In the genomic region with DNA sequence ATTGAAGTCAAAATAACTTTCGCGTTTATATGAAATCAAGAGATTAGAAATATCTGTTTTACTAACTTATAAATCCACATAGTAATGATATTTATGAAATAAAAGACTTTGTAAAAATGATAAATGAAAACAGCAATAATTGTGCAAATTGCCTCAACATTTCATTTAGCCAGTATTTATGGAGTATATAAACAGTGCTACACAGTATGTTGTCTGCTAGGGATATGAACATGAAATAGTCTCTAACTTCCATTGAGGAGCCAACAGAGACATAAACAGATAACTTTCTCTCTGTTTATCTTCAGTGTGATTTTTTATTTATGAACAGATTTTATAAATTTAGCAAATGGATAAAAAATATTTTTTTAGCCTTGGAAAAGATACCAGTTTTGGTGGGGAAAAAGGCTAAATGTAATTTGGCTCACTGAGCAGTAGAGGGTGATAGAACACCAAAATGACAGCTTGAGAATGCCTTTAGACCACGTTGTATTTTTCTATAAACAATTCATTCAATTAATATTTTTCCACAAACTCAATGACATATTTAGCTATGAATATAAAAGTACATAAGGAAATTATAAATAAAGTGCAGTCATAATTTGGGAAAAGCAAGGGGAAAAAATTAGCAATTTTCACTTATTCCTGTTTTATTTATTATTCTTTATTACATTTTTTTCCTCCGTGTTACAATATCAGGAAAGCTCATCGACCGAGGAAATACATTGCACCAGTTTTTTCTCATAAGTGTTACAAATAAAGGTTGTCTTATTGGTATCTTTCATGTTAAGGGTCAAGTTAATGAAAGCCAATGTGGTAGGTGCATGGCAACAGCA, we compare ENCODE assay signal across 8 cellular contexts. TPM values are rescaled to one million over a fixed set of nuclear protein-coding genes. Genes with fewer than 3 reads are reported as not detected.
A peak's percentile ranks its signal among the peaks of the same experiment; 100 is the strongest.
DNase-seq lines count a peak whose midpoint lies in the region; ATAC-seq, FAIRE-seq and TF ChIP-seq lines count a peak whose summit lies in the region.

No MANE protein-coding gene starts in this region.

- H3K9me3 ChIP-seq in CD4-positive, alpha-beta T cell (ENCODE audit: control insufficient read depth, low read length): no peaks in the 10 kb centered on the region
- no peaks in the 10 kb centered on the region for H3K9me3 ChIP-seq in HEK293 (ENCODE audit: control insufficient read depth, insufficient read depth, low read depth, low read length)
- no peaks in the 10 kb centered on the region for H3K9me3 ChIP-seq in mesenchymal stem cell (ENCODE audit: control insufficient read depth, low read length)

- H3K4me3 ChIP-seq in HEK293 (ENCODE audit: low read depth, low read length) (no peak overlapping the region), mesenchymal stem cell (ENCODE audit: insufficient read depth in 1 of 2, low read depth in 1 of 2, low read length in 2 of 2) (no peak overlapping the region)

- no peak overlapping the region for H4K8ac ChIP-seq in mesenchymal stem cell (ENCODE audit: low read length)

- 90% methylated on average over 2 of the region's 6 CpGs for WGBS in mesenchymal stem cell

- no peak overlapping the region for H2BK5ac ChIP-seq in mesenchymal stem cell (ENCODE audit: low read depth, low read length, poor library complexity, severe bottlenecking)

- peak; percentile 99 for TF ChIP-seq CTCF in CD4-positive, alpha-beta T cell (IDR thresholded peaks at IDR 0.05)
- TF ChIP-seq CTCF in HEK293 (tag by site-specific recombination; IDR thresholded peaks at IDR 0.05): peak; percentile 40

- H3K27ac ChIP-seq in CD4-positive, alpha-beta T cell (ENCODE audit: low read depth, low read length): no peak overlapping the region
- H3K27ac ChIP-seq in HEK293 (ENCODE audit: extremely low read depth, low read depth, low read length): no peak overlapping the region
- no peak overlapping the region for H3K27ac ChIP-seq in mesenchymal stem cell (ENCODE audit: low read length, poor library complexity, severe bottlenecking)

- CTCF ChIA-PET in CD4-positive, alpha-beta T cell (lab: Charles Lee): interaction anchor here (0.6 to 4.0 kb wide), 12 partner anchors 10 to 196 kb away, joined by 3 to 49 read pairs (median 4); partner anchors contain the start of genes EEIG2, HENMT1 and PRPF38B
- CTCF ChIA-PET in HEK293 (lab: Yijun Ruan, JAX): interaction anchor here (0.6 to 4.4 kb wide), 21 partner anchors 10 to 1148 kb away, joined by 3 to 91 read pairs (median 4); partner anchors contain the start of gene EEIG2

- peaks cover 13% of the 10 kb centered on the region for H3K27me3 Mint-ChIP-seq in CD4-positive, alpha-beta T cell

- no peaks in the 10 kb centered on the region for H3K9me3 Mint-ChIP-seq in CD4-positive, alpha-beta T cell

- H3K4me3 Mint-ChIP-seq in CD4-positive, alpha-beta T cell: no peak overlapping the region

- H3K79me1 ChIP-seq in mesenchymal stem cell (replicated peaks; ENCODE audit: low read length, poor library complexity, severe bottlenecking): no peaks in the 10 kb centered on the region

- no peak overlapping the region for H3K18ac ChIP-seq in mesenchymal stem cell (ENCODE audit: low read depth in 1 of 2, low read length in 2 of 2)

- peaks cover 10% of the 10 kb centered on the region for H3K27me3 ChIP-seq in CD4-positive, alpha-beta T cell (ENCODE audit: control insufficient read depth, insufficient read depth, low read length)
- no peaks in the 10 kb centered on the region for H3K27me3 ChIP-seq in mesenchymal stem cell (ENCODE audit: control insufficient read depth in 1 of 2, insufficient read depth in 1 of 2, low read length in 2 of 2)

- ATAC-seq in CD4-positive, alpha-beta T cell (ENCODE audit: poor library complexity): peak; percentile 77
- ATAC-seq in GM21717 (IDR thresholded peaks at IDR 0.05; ENCODE audit: unreplicated experiment) (no peak), HG03108 (IDR thresholded peaks at IDR 0.05; ENCODE audit: unreplicated experiment) (no peak), GM19324 (IDR thresholded peaks at IDR 0.05; ENCODE audit: low FRiP score, unreplicated experiment) (no peak)

- no peak overlapping the region for H4K91ac ChIP-seq in mesenchymal stem cell (ENCODE audit: low read length)

- no peak overlapping the region for H2BK120ac ChIP-seq in mesenchymal stem cell (ENCODE audit: low read depth, low read length)

- H3K4me1 Mint-ChIP-seq in CD4-positive, alpha-beta T cell (ENCODE audit: low read depth): no peaks in the 10 kb centered on the region

- H3K27ac Mint-ChIP-seq in CD4-positive, alpha-beta T cell: no peak overlapping the region

- no peaks in the 10 kb centered on the region for H3K36me3 Mint-ChIP-seq in CD4-positive, alpha-beta T cell (ENCODE audit: low read depth)

- no peak for DNase-seq in CD4-positive, alpha-beta T cell
- DNase-seq in NCI-H69 (lab: John Stamatoyannopoulos, UW) (peak; percentile 4), mesenchymal stem cell (peak; percentile 50)

- H2BK12ac ChIP-seq in mesenchymal stem cell (ENCODE audit: low read length in 2 of 2): no peak overlapping the region

- no peak overlapping the region for H3K23ac ChIP-seq in mesenchymal stem cell (ENCODE audit: low read length in 2 of 2)

- H2AFZ ChIP-seq in mesenchymal stem cell (ENCODE audit: low read depth, low read length): no peak overlapping the region

- no peak overlapping the region for H3K4me2 ChIP-seq in mesenchymal stem cell (ENCODE audit: low read length, poor library complexity, severe bottlenecking)

- peak; percentile 94 for FAIRE-seq in colon (lab: Jason Lieb, UNC)

- intact Hi-C loops in CD4-positive, alpha-beta T cell (cut with DNase I, micrococcal nuclease): loop anchor here (1.0 to 5.0 kb wide), 7 partner anchors 49 to 386 kb away; partner anchors contain the start of genes PRPF38B (in 1 of the 2) and STXBP3 (in 1 of the 2)

- H3K36me3 ChIP-seq in HEK293 (ENCODE audit: control insufficient read depth in 2 of 2, insufficient read depth in 1 of 2, low read length in 2 of 2) (no peaks in the 10 kb centered on the region), mesenchymal stem cell (ENCODE audit: control insufficient read depth in 1 of 2, insufficient read depth in 2 of 2, low read depth in 1 of 2, low read length in 2 of 2) (no peaks in the 10 kb centered on the region)

- POLR2A ChIA-PET in CD4-positive, alpha-beta T cell (lab: Charles Lee): interaction anchor here (0.6 to 2.3 kb wide), 7 partner anchors 48 to 1813 kb away, joined by 3 to 32 read pairs (median 7); partner anchors contain the start of genes EEIG2, HENMT1 and PRPF38B
- POLR2A ChIA-PET in HEK293 (lab: Yijun Ruan, JAX): interaction anchor here (0.8 kb wide), 1 partner anchor 131 kb away, joined by 4 read pairs; no protein-coding TSS in a partner anchor

- H2BK15ac ChIP-seq in mesenchymal stem cell (ENCODE audit: low read depth, poor library complexity, severe bottlenecking): no peak overlapping the region

- H2AK5ac ChIP-seq in mesenchymal stem cell (ENCODE audit: low read length, severe bottlenecking): no peak overlapping the region

- no peak overlapping the region for H3K14ac ChIP-seq in mesenchymal stem cell (ENCODE audit: low read length in 2 of 2)

- H3K4me1 ChIP-seq in HEK293 (ENCODE audit: control insufficient read depth, insufficient read depth, low read length) (no peaks in the 10 kb centered on the region), mesenchymal stem cell (ENCODE audit: control insufficient read depth, insufficient read depth, low read depth, low read length) (no peaks in the 10 kb centered on the region)

- no peak overlapping the region for H3K4ac ChIP-seq in mesenchymal stem cell (ENCODE audit: low read depth in 1 of 2, low read length in 2 of 2)

- peak overlapping the region; percentile 18 for H3K9ac ChIP-seq in mesenchymal stem cell (ENCODE audit: low read length)

TF ChIP-seq in HEK293, 187 proteins besides CTCF, POLR2A, EP300 and RAD21:
- TF ChIP-seq ZNF654 (tag by site-specific recombination; IDR thresholded peaks at IDR 0.05; ENCODE audit: low read depth) (peak; percentile 86), ZNF423 (tag by site-specific recombination; IDR thresholded peaks at IDR 0.05) (no peak)
TF ChIP-seq in HEK293: peak in this region for 1.

RNA-seq across cellular contexts. Expression of gene EEIG2, which starts 47.4 kb away (rescaled TPM):
- 10 to 100 TPM; 11.6 to 12.2 TPM for total RNA-seq in CD4-positive, alpha-beta T cell
- polyA plus RNA-seq in mesenchymal stem cell (2013, experiment 1 of 2): 12.4 TPM
- polyA plus RNA-seq in mesenchymal stem cell (2013, experiment 2 of 2): 12.5 TPM

Comparison
In these comparisons a context has a peak if more than half of its experiments do, and no peak if none do; other contexts are left out.
1. DNase-seq: peak in NCI-H69 (single experiment) and mesenchymal stem cell (single experiment); none in CD4-positive, alpha-beta T cell (0 of 10).